Comparison of ENCODE assay signal across 26 cellular contexts in genomic region chr16:31006589-31006988, GRCh38. TPM values are rescaled to one million over a fixed set of nuclear protein-coding genes. Genes with fewer than 3 reads are reported as not detected.
A peak's percentile ranks its signal among the peaks of the same experiment; 100 is the strongest.
DNase-seq lines count a peak whose midpoint lies in the region; ATAC-seq, FAIRE-seq and TF ChIP-seq lines count a peak whose summit lies in the region.
"Had no signal": no experiment of that assay in that cellular context is flagged by ENCODE, and none has a peak within 500 bp of the region (broad histone marks: within the 10 kb centered on the region; RNA-seq: fewer than 3 reads in every experiment).

No MANE protein-coding gene starts in this region.

- H3K36me3 Mint-ChIP-seq in activated CD8-positive, alpha-beta T cell treated with anti-CD3 and anti-CD28 coated beads, Interleukin-2, amount 10 ng/mL, durations not matched to agents 7 days and 5 days (ENCODE audit: low read depth), result no peaks in the 10 kb centered on the region
- H3K36me3 Mint-ChIP-seq in activated CD8-positive, alpha-beta T cell treated with anti-CD3 and anti-CD28 coated beads for 36 hours (ENCODE audit: low read depth), result no peaks in the 10 kb centered on the region
- no peaks in the 10 kb centered on the region for H3K36me3 Mint-ChIP-seq in nephron (ENCODE audit: low read depth)
- H3K36me3 Mint-ChIP-seq in activated naive CD4-positive, alpha-beta T cell treated with anti-CD3 and anti-CD28 coated beads, Interleukin-2, amount 10 ng/mL, durations not matched to agents 7 days and 5 days, result no peaks in the 10 kb centered on the region

- POLR2A ChIA-PET in activated CD8-positive, alpha-beta T cell treated with anti-CD3 and anti-CD28 coated beads, Interleukin-2, amount 10 ng/mL, durations not matched to agents 7 days and 5 days (lab: Charles Lee), result interaction anchor here (1.2 kb wide), 1 partner anchor 10 kb away, joined by 5 read pairs; no protein-coding TSS in a partner anchor
- POLR2A ChIA-PET in activated CD8-positive, alpha-beta T cell treated with anti-CD3 and anti-CD28 coated beads for 36 hours (lab: Charles Lee), result no interaction called here

- no peaks in the 10 kb centered on the region for H3K36me3 ChIP-seq in WERI-Rb-1
- H3K36me3 ChIP-seq: BE2C, SJSA1 had no signal

- CTCF ChIA-PET in activated CD8-positive, alpha-beta T cell treated with anti-CD3 and anti-CD28 coated beads, Interleukin-2, amount 10 ng/mL, durations not matched to agents 7 days and 5 days (lab: Charles Lee), result no interaction called here
- CTCF ChIA-PET in activated CD8-positive, alpha-beta T cell treated with anti-CD3 and anti-CD28 coated beads for 36 hours (lab: Charles Lee), result interaction anchor here (1.2 kb wide), 1 partner anchor 9 kb away, joined by 3 read pairs; no protein-coding TSS in a partner anchor
- CTCF ChIA-PET in activated naive CD4-positive, alpha-beta T cell treated with anti-CD3 and anti-CD28 coated beads, Interleukin-2, amount 10 ng/mL, durations not matched to agents 7 days and 5 days (lab: Charles Lee), result no interaction called here

- FAIRE-seq in urothelium cell line (lab: Jason Lieb, UNC), result peak; percentile 13
- FAIRE-seq: GM12891, H54 had no signal

- H3K9me3 Mint-ChIP-seq in activated CD8-positive, alpha-beta T cell treated with anti-CD3 and anti-CD28 coated beads, Interleukin-2, amount 10 ng/mL, durations not matched to agents 7 days and 5 days (ENCODE audit: insufficient read depth), result no peaks in the 10 kb centered on the region
- no peaks in the 10 kb centered on the region for H3K9me3 Mint-ChIP-seq in activated CD8-positive, alpha-beta T cell treated with anti-CD3 and anti-CD28 coated beads for 36 hours
- no peaks in the 10 kb centered on the region for H3K9me3 Mint-ChIP-seq in nephron
- H3K9me3 Mint-ChIP-seq in activated naive CD4-positive, alpha-beta T cell treated with anti-CD3 and anti-CD28 coated beads, Interleukin-2, amount 10 ng/mL, durations not matched to agents 7 days and 5 days, result no peaks in the 10 kb centered on the region
- H3K9me3 Mint-ChIP-seq: IgD-negative memory B cell had no signal

- no peaks in the 10 kb centered on the region for H3K9me3 ChIP-seq in WERI-Rb-1 (ENCODE audit: severe bottlenecking)
- H3K9me3 ChIP-seq: BE2C, SJSA1 had no signal

- H3K27me3 Mint-ChIP-seq in activated CD8-positive, alpha-beta T cell treated with anti-CD3 and anti-CD28 coated beads, Interleukin-2, amount 10 ng/mL, durations not matched to agents 7 days and 5 days (ENCODE audit: low read depth), result peaks cover 32% of the 10 kb centered on the region
- H3K27me3 Mint-ChIP-seq in activated CD8-positive, alpha-beta T cell treated with anti-CD3 and anti-CD28 coated beads for 36 hours, result peaks cover 12% of the 10 kb centered on the region
- H3K27me3 Mint-ChIP-seq in nephron (ENCODE audit: low read depth), result peaks cover 20% of the 10 kb centered on the region
- H3K27me3 Mint-ChIP-seq in activated naive CD4-positive, alpha-beta T cell treated with anti-CD3 and anti-CD28 coated beads, Interleukin-2, amount 10 ng/mL, durations not matched to agents 7 days and 5 days, result peaks cover 76% of the 10 kb centered on the region

- DNase-seq in activated CD8-positive, alpha-beta T cell treated with anti-CD3 and anti-CD28 coated beads, Interleukin-2, amount 10 ng/mL, durations not matched to agents 7 days and 5 days, result no peak
- no peak for DNase-seq in activated CD8-positive, alpha-beta T cell treated with anti-CD3 and anti-CD28 coated beads for 36 hours
- DNase-seq in WERI-Rb-1 (no peak), urothelium cell line (ENCODE audit: low spot score) (no peak), posterior cingulate gyrus (no peak), ecto neural progenitor cell (ENCODE audit: low spot score) (no peak)
- DNase-seq in activated naive CD4-positive, alpha-beta T cell treated with anti-CD3 and anti-CD28 coated beads, Interleukin-2, amount 10 ng/mL, durations not matched to agents 7 days and 5 days, result no peak
- DNase-seq: ACHN, BE2C, Calu3, DMS79 treated with DMSO at 0.1 percent for 48 hours, GF-D8, NCI-H1048, NCI-H1417, NCI-H2081, NCI-H2227 treated with DMSO at 0.1 percent for 48 hours, NCI-H526 treated with DMSO at 0.1 percent for 48 hours, PC-9 had no signal

- no peak for ATAC-seq in activated CD8-positive, alpha-beta T cell treated with anti-CD3 and anti-CD28 coated beads, Interleukin-2, amount 10 ng/mL, durations not matched to agents 7 days and 5 days
- no peak for ATAC-seq in activated CD8-positive, alpha-beta T cell treated with anti-CD3 and anti-CD28 coated beads for 36 hours
- ATAC-seq: Right ventricle myocardium inferior had no signal

- peak overlapping the region; percentile 47 for H3K27ac Mint-ChIP-seq in activated CD8-positive, alpha-beta T cell treated with anti-CD3 and anti-CD28 coated beads, Interleukin-2, amount 10 ng/mL, durations not matched to agents 7 days and 5 days
- H3K27ac Mint-ChIP-seq in activated CD8-positive, alpha-beta T cell treated with anti-CD3 and anti-CD28 coated beads for 36 hours, result no peak overlapping the region
- H3K27ac Mint-ChIP-seq in nephron, result peak overlapping the region in 2 of 3 experiments; percentile 4
- no peak overlapping the region for H3K27ac Mint-ChIP-seq in activated naive CD4-positive, alpha-beta T cell treated with anti-CD3 and anti-CD28 coated beads, Interleukin-2, amount 10 ng/mL, durations not matched to agents 7 days and 5 days
- H3K27ac Mint-ChIP-seq: CD14-positive monocyte had no signal

- H3K27ac ChIP-seq in WERI-Rb-1, result peak overlapping the region; percentile 94
- H3K27ac ChIP-seq: 22Rv1, PC-9, SJSA1 had no signal

- peaks cover 15% of the 10 kb centered on the region for H3K4me1 Mint-ChIP-seq in activated CD8-positive, alpha-beta T cell treated with anti-CD3 and anti-CD28 coated beads, Interleukin-2, amount 10 ng/mL, durations not matched to agents 7 days and 5 days (ENCODE audit: low read depth)
- peaks cover 11% of the 10 kb centered on the region for H3K4me1 Mint-ChIP-seq in activated CD8-positive, alpha-beta T cell treated with anti-CD3 and anti-CD28 coated beads for 36 hours (ENCODE audit: low read depth)
- H3K4me1 Mint-ChIP-seq in nephron, result peaks cover 40% of the 10 kb centered on the region
- peaks cover 12% of the 10 kb centered on the region for H3K4me1 Mint-ChIP-seq in activated naive CD4-positive, alpha-beta T cell treated with anti-CD3 and anti-CD28 coated beads, Interleukin-2, amount 10 ng/mL, durations not matched to agents 7 days and 5 days

- H3K4me3 ChIP-seq in WERI-Rb-1 (ENCODE audit: low read depth, low read length), result no peak overlapping the region
- H3K4me3 ChIP-seq: PC-9, SJSA1 had no signal

- H3K27me3 ChIP-seq in WERI-Rb-1 (ENCODE audit: insufficient read depth, low read depth, severe bottlenecking), result no peaks in the 10 kb centered on the region

- intact Hi-C loops in activated CD8-positive, alpha-beta T cell treated with anti-CD3 and anti-CD28 coated beads for 36 hours (cut with micrococcal nuclease), result no loop called here
- intact Hi-C loops in posterior cingulate gyrus (cut with DNase I), result no loop called here

- H3K4me3 Mint-ChIP-seq in activated CD8-positive, alpha-beta T cell treated with anti-CD3 and anti-CD28 coated beads, Interleukin-2, amount 10 ng/mL, durations not matched to agents 7 days and 5 days, result no peak overlapping the region
- no peak overlapping the region for H3K4me3 Mint-ChIP-seq in activated CD8-positive, alpha-beta T cell treated with anti-CD3 and anti-CD28 coated beads for 36 hours
- peak overlapping the region in 2 of 3 experiments; percentile 17 to 47 for H3K4me3 Mint-ChIP-seq in nephron
- H3K4me3 Mint-ChIP-seq in activated naive CD4-positive, alpha-beta T cell treated with anti-CD3 and anti-CD28 coated beads, Interleukin-2, amount 10 ng/mL, durations not matched to agents 7 days and 5 days, result no peak overlapping the region
- H3K4me3 Mint-ChIP-seq: IgD-negative memory B cell had no signal

- TF ChIP-seq CTCF in activated CD8-positive, alpha-beta T cell treated with anti-CD3 and anti-CD28 coated beads for 36 hours (IDR thresholded peaks at IDR 0.05), result no peak
- TF ChIP-seq CTCF in WERI-Rb-1 (IDR thresholded peaks at IDR 0.05; ENCODE audit: low read depth, low read length) (no peak), nephron (IDR thresholded peaks at IDR 0.05; ENCODE audit: unreplicated experiment in 3 of 3) (no peak)

RNA-seq across cellular contexts. Expression of gene STX1B, which starts 3.8 kb away (rescaled TPM):
- total RNA-seq in activated CD8-positive, alpha-beta T cell treated with anti-CD3 and anti-CD28 coated beads, Interleukin-2, amount 10 ng/mL, durations not matched to agents 7 days and 5 days, result 1 to 10 TPM; 1.7 to 2.2 TPM
- total RNA-seq in activated CD8-positive, alpha-beta T cell treated with anti-CD3 and anti-CD28 coated beads for 36 hours, result 1 to 10 TPM; 1.1 to 1.8 TPM

RNA-seq across cellular contexts. Expression of gene HSD3B7, which starts 21.6 kb away (rescaled TPM):
- 1 to 10 TPM; 6.3 to 7.8 TPM for total RNA-seq in activated CD8-positive, alpha-beta T cell treated with anti-CD3 and anti-CD28 coated beads, Interleukin-2, amount 10 ng/mL, durations not matched to agents 7 days and 5 days
- total RNA-seq in activated CD8-positive, alpha-beta T cell treated with anti-CD3 and anti-CD28 coated beads for 36 hours, result 1 to 10 TPM in 1 of 2 experiments, under 1 TPM in 1; 0.45 to 1.3 TPM

RNA-seq across cellular contexts. Expression of gene STX4, which starts 26.8 kb away (rescaled TPM):
- 10 to 100 TPM; 46.4 to 53.5 TPM for total RNA-seq in activated CD8-positive, alpha-beta T cell treated with anti-CD3 and anti-CD28 coated beads, Interleukin-2, amount 10 ng/mL, durations not matched to agents 7 days and 5 days
- 10 to 100 TPM; 25.2 to 27.7 TPM for total RNA-seq in activated CD8-positive, alpha-beta T cell treated with anti-CD3 and anti-CD28 coated beads for 36 hours

RNA-seq across cellular contexts. Expression of gene SETD1A, which starts 49.0 kb away (rescaled TPM):
- total RNA-seq in activated CD8-positive, alpha-beta T cell treated with anti-CD3 and anti-CD28 coated beads, Interleukin-2, amount 10 ng/mL, durations not matched to agents 7 days and 5 days, result 10 to 100 TPM; 25.6 to 28.4 TPM
- total RNA-seq in activated CD8-positive, alpha-beta T cell treated with anti-CD3 and anti-CD28 coated beads for 36 hours, result 10 to 100 TPM; 18.0 to 19.2 TPM

RNA-seq across cellular contexts. Expression of gene ORAI3, which starts 57.7 kb away (rescaled TPM):
- 10 to 100 TPM; 21.4 to 23.1 TPM for total RNA-seq in activated CD8-positive, alpha-beta T cell treated with anti-CD3 and anti-CD28 coated beads, Interleukin-2, amount 10 ng/mL, durations not matched to agents 7 days and 5 days
- 10 to 100 TPM in 1 of 2 experiments, 1 to 10 TPM in 1; 7.6 to 10.9 TPM for total RNA-seq in activated CD8-positive, alpha-beta T cell treated with anti-CD3 and anti-CD28 coated beads for 36 hours

Comparison
In these comparisons a context has a peak if more than half of its experiments do, and no peak if none do; other contexts are left out.
1. H3K27ac Mint-ChIP-seq: peak in activated CD8-positive, alpha-beta T cell treated with anti-CD3 and anti-CD28 coated beads, Interleukin-2, amount 10 ng/mL, durations not matched to agents 7 days and 5 days (single experiment) and nephron (2 of 3); none in activated CD8-positive, alpha-beta T cell treated with anti-CD3 and anti-CD28 coated beads for 36 hours (single experiment) and activated naive CD4-positive, alpha-beta T cell treated with anti-CD3 and anti-CD28 coated beads, Interleukin-2, amount 10 ng/mL, durations not matched to agents 7 days and 5 days (single experiment).
2. H3K4me3 Mint-ChIP-seq: peak in nephron (2 of 3); none in activated CD8-positive, alpha-beta T cell treated with anti-CD3 and anti-CD28 coated beads, Interleukin-2, amount 10 ng/mL, durations not matched to agents 7 days and 5 days (single experiment), activated CD8-positive, alpha-beta T cell treated with anti-CD3 and anti-CD28 coated beads for 36 hours (single experiment) and activated naive CD4-positive, alpha-beta T cell treated with anti-CD3 and anti-CD28 coated beads, Interleukin-2, amount 10 ng/mL, durations not matched to agents 7 days and 5 days (single experiment).